In genomic region chr3:186640473-186640818, GRCh38 we compare ENCODE assay signal across 12 cellular contexts. TPM values are rescaled to one million over a fixed set of nuclear protein-coding genes. Genes with fewer than 3 reads are reported as not detected.
DNase-seq lines count a peak whose midpoint lies in the region; ATAC-seq, FAIRE-seq and TF ChIP-seq lines count a peak whose summit lies in the region.
"Had no signal": no experiment of that assay in that cellular context is flagged by ENCODE, and none has a peak within 500 bp of the region (broad histone marks: within the 10 kb centered on the region; RNA-seq: fewer than 3 reads in every experiment).

No MANE protein-coding gene starts in this region.

- H3K4me1 ChIP-seq in A549 (peaks cover 13% of the 10 kb centered on the region; the same call in 2 of the 3 replicates), HUES6 (ENCODE audit: control insufficient read depth, insufficient read depth, low read length) (peaks cover 31% of the 10 kb centered on the region)
- H3K4me1 ChIP-seq: testis had no signal

- no peak for TF ChIP-seq RAD21 in A549 (conservative IDR thresholded peaks at IDR 0.05 in 1 of 2, IDR thresholded peaks at IDR 0.05 in 1 of 2)

- POLR2A ChIA-PET in A549 (lab: Yijun Ruan, JAX): no interaction called here

- TF ChIP-seq POLR2A in A549 (IDR thresholded peaks at IDR 0.05; ENCODE audit: low read length): no peak

- H3K4me3 ChIP-seq in A549 (no peak overlapping the region), HUES6 (ENCODE audit: low read depth, low read length) (0 out of 2 replicates have a peak overlapping the region, but pooled peaks have one; percentile 6), cardiac fibroblast (replicated peaks in 1 of 2; ENCODE audit: low read depth in 2 of 2, low read length in 2 of 2) (no peak overlapping the region)
- H3K4me3 ChIP-seq: testis had no signal

- no peaks in the 10 kb centered on the region for H3K27me3 ChIP-seq in HUES6 (ENCODE audit: control insufficient read depth, insufficient read depth, low read length)
- H3K27me3 ChIP-seq: testis had no signal

- no peak overlapping the region for H3K9ac ChIP-seq in HUES6 (ENCODE audit: low read length)

- H3K36me3 ChIP-seq in HUES6 (ENCODE audit: control insufficient read depth, insufficient read depth, low read length): no peaks in the 10 kb centered on the region

- H3K27ac ChIP-seq in A549 (peak overlapping the region; percentile 34 to 66; a peak in 4 of 6 replicates), HUES6 (ENCODE audit: low read depth, low read length) (no peak overlapping the region)
- H3K27ac ChIP-seq: testis had no signal

- DNase-seq in A549 (ENCODE audit: low read depth in 1 of 2, low spot score in 1 of 2) (peak; percentile 12 to 21), cardiac fibroblast (ENCODE audit: low read depth in 2 of 2) (peak; percentile 16 to 45), left lobe of liver (ENCODE audit: low spot score) (peak; percentile 62), midbrain (lab: John Stamatoyannopoulos, UW) (no peak)
- no peak for DNase-seq in stimulated activated CD4-positive, alpha-beta T cell treated with anti-CD3 and anti-CD28 coated beads, Interleukin-2, amount 100 ng/mL, for 24 hours
- no peak for DNase-seq in activated CD4-positive, alpha-beta T cell treated with anti-CD3 and anti-CD28 coated beads, Interleukin-2, amount 50 U/mL, for 1 hour
- DNase-seq: activated CD8-positive, alpha-beta memory T cell treated with anti-CD3 and anti-CD28 coated beads, Interleukin-2, amount 10 ng/mL, durations not matched to agents 7 days and 5 days; T-helper 1 cell; testis had no signal

- FAIRE-seq in A549 (lab: Jason Lieb, UNC): no peak

- H3K4me2 ChIP-seq in A549: peak overlapping the region; percentile 48

- no peaks in the 10 kb centered on the region for H3K9me3 ChIP-seq in A549
- no peaks in the 10 kb centered on the region for H3K9me3 ChIP-seq in HUES6 (ENCODE audit: control insufficient read depth, insufficient read depth, low read depth, low read length)
- H3K9me3 ChIP-seq: testis had no signal

- ATAC-seq in A549 (peak; percentile 76 to 78), left lobe of liver (peak; percentile 64), HG02852 (IDR thresholded peaks at IDR 0.05; ENCODE audit: unreplicated experiment) (no peak)
- ATAC-seq: activated CD8-positive, alpha-beta memory T cell treated with anti-CD3 and anti-CD28 coated beads, Interleukin-2, amount 10 ng/mL, durations not matched to agents 7 days and 5 days had no signal

- TF ChIP-seq EP300 in A549 (IDR thresholded peaks at IDR 0.05): no peak

- no peak for TF ChIP-seq CTCF in A549 (IDR thresholded peaks at IDR 0.05)
- no peak for TF ChIP-seq CTCF in cardiac fibroblast (IDR thresholded peaks at IDR 0.05; ENCODE audit: low read depth, low read length)

- CTCF ChIA-PET in A549 (lab: Yijun Ruan, JAX): interaction anchor here (4.0 kb wide), 1 partner anchor 25 kb away, joined by 16 read pairs; no protein-coding TSS in a partner anchor

- WGBS in A549 (ENCODE audit: missing lambda C conversion rate): 21% methylated on average over 6 of the region's 9 CpGs

TF ChIP-seq in A549, 52 proteins besides CTCF, POLR2A, EP300 and RAD21:
- TF ChIP-seq FOXS1 (CRISPR knock-in tag; IDR thresholded peaks at IDR 0.05): no peak
- TF ChIP-seq GATA3 (IDR thresholded peaks at IDR 0.05; ENCODE audit: borderline replicate concordance): no peak
- no peak for TF ChIP-seq JUN (IDR thresholded peaks at IDR 0.05)
- TF ChIP-seq NFE2L2 (conservative IDR thresholded peaks at IDR 0.05; ENCODE audit: low read length): no peak
- TF ChIP-seq RNF2 (IDR thresholded peaks at IDR 0.05; ENCODE audit: borderline replicate concordance, low read depth): no peak
- no peak for TF ChIP-seq CHD2 (IDR thresholded peaks at IDR 0.05; ENCODE audit: low read length, partially characterized antibody)
- TF ChIP-seq RCOR1 (IDR thresholded peaks at IDR 0.05; ENCODE audit: low read depth, low read length): no peak
- no peak for TF ChIP-seq NPAS2 (CRISPR knock-in tag; IDR thresholded peaks at IDR 0.05; ENCODE audit: borderline replicate concordance)
- no peak for TF ChIP-seq TFCP2L1 (CRISPR knock-in tag; IDR thresholded peaks at IDR 0.05)
- no peak for TF ChIP-seq CBX8 (IDR thresholded peaks at IDR 0.05)

RNA-seq across cellular contexts. Expression of gene FETUB, which starts 0.2 kb away (rescaled TPM):
- polyA plus RNA-seq in A549 (2011; rRNA removed) (0.10 and 0.20 TPM in 2 replicates), A549 (2017; fragmentation: RNase III; extraction: RNeasy Plus Mini Kit Qiagen cat#74134 plus additional on column Dnase treatment) (0.06 to 0.14 TPM in 2 of 3 replicates, not detected in the other)
- polyA plus RNA-seq in A549 (2012; cell fraction: cytosol; rRNA removed): not detected in 2 replicates
- not detected in 2 replicates for polyA plus RNA-seq in A549 (2012; cell fraction: nucleus; rRNA removed)
- polyA minus RNA-seq in A549 (2011; rRNA and poly(A)+ RNA removed): not detected in 2 replicates
- 49.9 TPM for total RNA-seq in left lobe of liver
- total RNA-seq: activated CD8-positive, alpha-beta memory T cell treated with anti-CD3 and anti-CD28 coated beads, Interleukin-2, amount 10 ng/mL, durations not matched to agents 7 days and 5 days; NCI-H460 had no signal

RNA-seq across cellular contexts. Expression of gene HRG, which starts 25.4 kb away (rescaled TPM):
- polyA plus RNA-seq in A549 (2011; rRNA removed) (0.08 TPM in 1 of 2 replicates, not detected in the other), A549 (2017; fragmentation: RNase III; extraction: RNeasy Plus Mini Kit Qiagen cat#74134 plus additional on column Dnase treatment) (not detected in 3 replicates)
- polyA plus RNA-seq in A549 (2012; cell fraction: cytosol; rRNA removed): not detected in 2 replicates
- not detected in 2 replicates for polyA plus RNA-seq in A549 (2012; cell fraction: nucleus; rRNA removed)
- not detected in 2 replicates for polyA minus RNA-seq in A549 (2011; rRNA and poly(A)+ RNA removed)
- total RNA-seq in left lobe of liver: 324 TPM
- total RNA-seq: activated CD8-positive, alpha-beta memory T cell treated with anti-CD3 and anti-CD28 coated beads, Interleukin-2, amount 10 ng/mL, durations not matched to agents 7 days and 5 days; testis had no signal

RNA-seq across cellular contexts. Expression of gene AHSG, which starts 27.6 kb away (rescaled TPM):
- polyA plus RNA-seq in A549 (2011; rRNA removed): 0.42 and 0.49 TPM in 2 replicates
- polyA plus RNA-seq in A549 (2012; cell fraction: cytosol; rRNA removed): 0.08 and 0.12 TPM in 2 replicates
- 0.04 and 0.07 TPM in 2 replicates for polyA plus RNA-seq in A549 (2012; cell fraction: nucleus; rRNA removed)
- polyA plus RNA-seq in A549 (2017; fragmentation: RNase III; extraction: RNeasy Plus Mini Kit Qiagen cat#74134 plus additional on column Dnase treatment): 0.05 to 0.08 TPM in 2 of 3 replicates, not detected in the other
- polyA minus RNA-seq in A549 (2011; rRNA and poly(A)+ RNA removed): 0.33 and 0.44 TPM in 2 replicates
- total RNA-seq in left lobe of liver: 763 TPM
- total RNA-seq: activated CD8-positive, alpha-beta memory T cell treated with anti-CD3 and anti-CD28 coated beads, Interleukin-2, amount 10 ng/mL, durations not matched to agents 7 days and 5 days; NCI-H460 had no signal

Comparison
In these comparisons a context has a peak if more than half of its experiments do, and no peak if none do; other contexts are left out.
1. DNase-seq: peak in A549 (2 of 2), cardiac fibroblast (2 of 2) and left lobe of liver (single experiment); none in midbrain (single experiment), stimulated activated CD4-positive, alpha-beta T cell treated with anti-CD3 and anti-CD28 coated beads, Interleukin-2, amount 100 ng/mL, for 24 hours (0 of 2) and activated CD4-positive, alpha-beta T cell treated with anti-CD3 and anti-CD28 coated beads, Interleukin-2, amount 50 U/mL, for 1 hour (single experiment).